In genomic region chr16:54282202-54282922, GRCh38 we compare ENCODE assay signal across 8 cellular contexts. TPM values are rescaled to one million over a fixed set of nuclear protein-coding genes. Genes with fewer than 3 reads are reported as not detected.
DNase-seq lines count a peak whose midpoint lies in the region; ATAC-seq and TF ChIP-seq lines count a peak whose summit lies in the region.

No MANE protein-coding gene starts in this region.

- H3K36me3 ChIP-seq in mammary epithelial cell (ENCODE audit: insufficient read depth, low read length) (no peaks in the 10 kb centered on the region), liver (ENCODE audit: control insufficient read depth in 4 of 4, insufficient read depth in 3 of 4, low read depth in 1 of 4, low read length in 3 of 4) (no peaks in the 10 kb centered on the region)

- H2AFZ ChIP-seq in mammary epithelial cell (ENCODE audit: low read depth, low read length), result peak overlapping the region; percentile 22

- no peak overlapping the region for H3K4me3 Mint-ChIP-seq in natural killer cell

- peaks cover 6 to 21% of the 10 kb centered on the region in 2 donors for H3K4me1 Mint-ChIP-seq in natural killer cell

- peaks cover 34% of the 10 kb centered on the region for H3K4me1 ChIP-seq in mammary epithelial cell (ENCODE audit: insufficient read depth, low read length)
- H3K4me1 ChIP-seq in liver (ENCODE audit: control insufficient read depth in 4 of 4, insufficient read depth in 4 of 4, low read length in 3 of 4), result peaks cover 29 to 55% (median 37%) of the 10 kb centered on the region in 4 donors

- ATAC-seq in HG02759 (IDR thresholded peaks at IDR 0.05; ENCODE audit: unreplicated experiment), result peak; percentile 40
- no peak for ATAC-seq in natural killer cell
- no peak for ATAC-seq in GM19351 (IDR thresholded peaks at IDR 0.05; ENCODE audit: unreplicated experiment)

- TF ChIP-seq CTCF in AG10803 (conservative IDR thresholded peaks at IDR 0.05; ENCODE audit: low read length), result peak; percentile 35
- peak; percentile 38 to 67 for TF ChIP-seq CTCF in mammary epithelial cell (conservative IDR thresholded peaks at IDR 0.05 in 1 of 2, IDR thresholded peaks at IDR 0.05 in 1 of 2; ENCODE audit: extremely low read depth in 1 of 2, insufficient read depth in 1 of 2, low read depth in 1 of 2, low read length in 2 of 2)
- TF ChIP-seq CTCF in liver (IDR thresholded peaks at IDR 0.05; ENCODE audit: low read depth, low read length, missing input control), result peak; percentile 55
- TF ChIP-seq CTCF in natural killer cell (IDR thresholded peaks at IDR 0.05), result no peak

- peak; percentile 68 to 79 for TF ChIP-seq RAD21 in liver (IDR thresholded peaks at IDR 0.05)

- peaks cover 16% of the 10 kb centered on the region for H3K36me3 Mint-ChIP-seq in natural killer cell

- H3K27ac ChIP-seq in mammary epithelial cell (ENCODE audit: insufficient read depth, low read depth, low read length) (no peak overlapping the region), liver (ENCODE audit: low read depth in 1 of 2, low read length in 2 of 2) (no peak overlapping the region)

- WGBS in mammary epithelial cell (ENCODE audit: low coverage, missing lambda C conversion rate), result 14% methylated on average over 22 of the region's 42 CpGs
- WGBS in liver, result 4% methylated on average over 42 of the region's 42 CpGs

- dilution Hi-C loops in mammary epithelial cell (cut with HindIII; ENCODE audit: low sequenced_read_pairs), result loop anchor here (25.0 kb wide), 1 partner anchor 655 kb away; the partner anchor contains the start of gene IRX5

- no peak overlapping the region for H3K27ac Mint-ChIP-seq in natural killer cell

- peak overlapping the region; percentile 88 for H3K4me2 ChIP-seq in mammary epithelial cell (ENCODE audit: insufficient read depth, low read depth, low read length)

- H3K27me3 ChIP-seq in mammary epithelial cell (ENCODE audit: insufficient read depth, low read length) (no peaks in the 10 kb centered on the region), liver (ENCODE audit: control insufficient read depth in 4 of 4, insufficient read depth in 4 of 4, low read length in 3 of 4) (peaks cover 6 to 13% (median 10%) of the 10 kb centered on the region in 4 donors)

- intact Hi-C loops in mammary epithelial cell (cut with micrococcal nuclease) (loop anchor here (1.0 to 10.0 kb wide), 8 partner anchors 90 to 752 kb away; no protein-coding TSS in a partner anchor), natural killer cell (cut with micrococcal nuclease) (no loop called here)

- peaks cover 22% of the 10 kb centered on the region for H3K79me2 ChIP-seq in mammary epithelial cell (ENCODE audit: insufficient read depth, low read length)

- BruUV-seq in mammary epithelial cell (replicated peaks; lab: Mats Ljungman, UMichigan), result no TSS peak

- H3K9me3 ChIP-seq in mammary epithelial cell (replicated peaks; ENCODE audit: insufficient read depth, low read length), result no peaks in the 10 kb centered on the region
- H3K9me3 ChIP-seq in liver (ENCODE audit: control insufficient read depth in 4 of 4, low read length in 3 of 4), result no peaks in the 10 kb centered on the region

- H3K9ac ChIP-seq in mammary epithelial cell (ENCODE audit: insufficient read depth, low read length) (no peak overlapping the region), liver (ENCODE audit: low read depth in 1 of 2, low read length in 2 of 2) (no peak overlapping the region)

- no peaks in the 10 kb centered on the region for H4K20me1 ChIP-seq in mammary epithelial cell (ENCODE audit: insufficient read depth, low read length)

- no peaks in the 10 kb centered on the region for H3K9me3 Mint-ChIP-seq in natural killer cell

- CTCF ChIA-PET in mammary epithelial cell (lab: Charles Lee; ENCODE audit: low non-redundant PET), result interaction anchor here (0.5 to 0.6 kb wide), 3 partner anchors 26 to 1305 kb away, joined by 3 to 4 read pairs (median 3); no protein-coding TSS in a partner anchor

- peaks cover 63 to 65% of the 10 kb centered on the region in 2 donors for H3K27me3 Mint-ChIP-seq in natural killer cell (ENCODE audit: low read depth in 2 of 2)

- in situ Hi-C loops in mammary epithelial cell (cut with MboI; ENCODE audit: low sequenced_read_pairs in 2 of 2), result loop anchor here (5.0 to 25.0 kb wide), 5 partner anchors 352 to 720 kb away; partner anchors contain the start of gene IRX5 (in 2 of the 2)

- peak; percentile 23 for DNase-seq in AG10803 (ENCODE audit: low read depth)
- peak; percentile 34 for DNase-seq in mammary epithelial cell
- DNase-seq in NCI-H1105 (lab: John Stamatoyannopoulos, UW), result no peak
- DNase-seq in natural killer cell, result no peak
- no peak for DNase-seq in NCI-H446 treated with DMSO at 0.1 percent for 48 hours (lab: John Stamatoyannopoulos, UW)

- H3K4me3 ChIP-seq in AG10803 (ENCODE audit: low read length), result no peak overlapping the region
- H3K4me3 ChIP-seq in mammary epithelial cell (replicated peaks in 1 of 3; ENCODE audit: insufficient read depth in 1 of 3, low read depth in 2 of 3, low read length in 3 of 3), result peak overlapping the region in 1 of 3 experiments; percentile 35
- peak overlapping the region in 1 of 3 donors; percentile 4 for H3K4me3 ChIP-seq in liver (ENCODE audit: low read depth in 1 of 3, low read length in 3 of 3)

TF ChIP-seq in liver, 16 proteins besides CTCF, POLR2A, EP300 and RAD21:
- TF ChIP-seq FOXA1 (IDR thresholded peaks at IDR 0.05), result no peak
- TF ChIP-seq NR2F2 (IDR thresholded peaks at IDR 0.05), result no peak

RNA-seq across cellular contexts. Expression of gene IRX3, which starts 4.2 kb away (rescaled TPM):
- total RNA-seq in mammary epithelial cell (10 to 100 TPM in 1 of 2 donors, 1 to 10 TPM in 1; 7.2 to 15.5 TPM), liver (under 1 TPM in 1 of 2 donors, not detected in 1; 0.59 TPM), natural killer cell (not detected)
- polyA plus RNA-seq in mammary epithelial cell (2.6 TPM), liver (under 1 TPM in 1 of 2 donors, not detected in 1; 0.53 TPM)
- polyA minus RNA-seq in mammary epithelial cell, result 5.3 TPM

Comparison
In these comparisons a context has a peak if more than half of its experiments do, and no peak if none do; other contexts are left out.
1. DNase-seq: peak in AG10803 (single experiment) and mammary epithelial cell (single experiment); none in NCI-H1105 (single experiment), natural killer cell (single experiment) and NCI-H446 treated with DMSO at 0.1 percent for 48 hours (single experiment).
2. RNA of gene IRX3, which starts 4.2 kb away (total RNA-seq): 7.2 to 15.5 TPM in mammary epithelial cell; 0.59 TPM in liver and not detected in natural killer cell; every median in the first group is over 4 times any median in the second.